In the genomic region with DNA sequence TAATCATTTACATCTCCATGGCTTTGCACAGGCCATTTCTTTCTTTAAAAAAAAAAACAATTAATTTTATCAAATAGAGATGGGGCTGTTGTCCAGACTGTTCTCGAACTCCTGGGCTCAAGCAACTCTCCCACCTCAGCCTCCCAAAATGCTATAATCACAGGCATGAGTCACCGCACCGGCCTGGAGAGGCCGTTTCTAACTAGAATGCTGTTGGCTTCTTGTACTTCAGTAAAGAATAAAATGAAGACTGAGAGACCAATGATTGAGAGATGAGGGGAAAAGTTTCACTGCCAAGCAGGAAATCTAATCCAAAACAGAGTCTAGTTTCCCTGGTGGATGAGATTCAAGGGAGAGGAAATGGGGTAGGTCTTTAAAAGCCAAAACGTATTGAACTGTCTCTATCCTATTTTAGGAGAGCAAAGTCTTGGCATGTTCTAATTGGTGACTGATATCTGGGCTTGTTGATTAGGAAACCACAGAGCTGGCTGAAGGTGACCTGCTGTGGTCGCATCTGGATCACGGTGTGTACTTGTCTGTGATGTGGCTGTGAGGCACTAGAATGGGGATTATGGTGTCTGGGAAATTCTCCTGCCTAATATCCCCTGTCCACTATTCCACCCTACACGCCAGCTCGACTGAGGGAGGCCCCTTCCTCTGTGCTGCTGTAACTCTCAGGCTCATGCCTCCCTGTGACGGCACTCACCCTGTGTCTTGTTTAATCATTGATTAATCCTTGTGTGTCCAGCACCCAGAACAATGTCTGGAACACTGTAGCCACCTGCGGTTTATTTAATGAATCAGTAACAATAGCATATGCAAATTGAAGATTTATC, we compare ENCODE assay signal across 11 cellular contexts. TPM values are rescaled to one million over a fixed set of nuclear protein-coding genes. Genes with fewer than 3 reads are reported as not detected.
DNase-seq lines count a peak whose midpoint lies in the region; ATAC-seq lines count a peak whose summit lies in the region.
"Had no signal": no experiment of that assay in that cellular context is flagged by ENCODE, and none has a peak within 500 bp of the region (broad histone marks: within the 10 kb centered on the region; RNA-seq: fewer than 3 reads in every experiment).

No MANE protein-coding gene starts in this region.

- peak; percentile 41 for DNase-seq in RPMI7951 (ENCODE audit: low read depth)
- DNase-seq in renal cortical epithelial cell (ENCODE audit: low read depth) = peak; percentile 97
- no peak for DNase-seq in activated T-cell treated with anti-CD3 and anti-CD28 coated beads for 4 hours
- DNase-seq in stimulated activated naive CD8-positive, alpha-beta T cell treated with anti-CD3 and anti-CD28 coated beads, Interleukin-15, Interleukin-2, amounts not matched to agents 100 U/mL and 50 U/mL, for 24 hours = no peak
- no peak for DNase-seq in stimulated activated CD8-positive, alpha-beta memory T cell treated with anti-CD3 and anti-CD28 coated beads, Interleukin-4, amount 100 ng/mL, for 48 hours
- DNase-seq: CD4-positive, alpha-beta memory T cell; nephron progenitor cell had no signal

- ATAC-seq in GM19438 (IDR thresholded peaks at IDR 0.05; ENCODE audit: low read depth, unreplicated experiment) (peak; percentile 66), esophagus mucosa (peak; percentile 48), GM21515 (IDR thresholded peaks at IDR 0.05; ENCODE audit: unreplicated experiment) (no peak)
- ATAC-seq in stimulated activated naive CD8-positive, alpha-beta T cell treated with anti-CD3 and anti-CD28 coated beads, Interleukin-15, Interleukin-2, amounts not matched to agents 100 U/mL and 50 U/mL, for 24 hours = no peak
- ATAC-seq: Right ventricle myocardium inferior had no signal

RNA-seq across cellular contexts. Expression of gene TRIM2, which starts 15.1 kb away (rescaled TPM):
- total RNA-seq in RPMI7951 (2014; rRNA removed; shearing (Covaris generic)) = 30.6 and 34.7 TPM in 2 replicates
- total RNA-seq in esophagus mucosa (9.0 TPM), renal cortical epithelial cell (110 and 181 TPM in 2 replicates)

Comparison
In these comparisons a context has a peak if more than half of its experiments do, and no peak if none do; other contexts are left out.
1. ATAC-seq: peak in GM19438 (single experiment) and esophagus mucosa (single experiment); none in GM21515 (single experiment) and stimulated activated naive CD8-positive, alpha-beta T cell treated with anti-CD3 and anti-CD28 coated beads, Interleukin-15, Interleukin-2, amounts not matched to agents 100 U/mL and 50 U/mL, for 24 hours (single experiment).
2. DNase-seq: peak in RPMI7951 (single experiment) and renal cortical epithelial cell (single experiment); none in activated T-cell treated with anti-CD3 and anti-CD28 coated beads for 4 hours (single experiment), stimulated activated naive CD8-positive, alpha-beta T cell treated with anti-CD3 and anti-CD28 coated beads, Interleukin-15, Interleukin-2, amounts not matched to agents 100 U/mL and 50 U/mL, for 24 hours (single experiment) and stimulated activated CD8-positive, alpha-beta memory T cell treated with anti-CD3 and anti-CD28 coated beads, Interleukin-4, amount 100 ng/mL, for 48 hours (single experiment).